Comparison of ENCODE assay signal across 8 cellular contexts in the genomic region with DNA sequence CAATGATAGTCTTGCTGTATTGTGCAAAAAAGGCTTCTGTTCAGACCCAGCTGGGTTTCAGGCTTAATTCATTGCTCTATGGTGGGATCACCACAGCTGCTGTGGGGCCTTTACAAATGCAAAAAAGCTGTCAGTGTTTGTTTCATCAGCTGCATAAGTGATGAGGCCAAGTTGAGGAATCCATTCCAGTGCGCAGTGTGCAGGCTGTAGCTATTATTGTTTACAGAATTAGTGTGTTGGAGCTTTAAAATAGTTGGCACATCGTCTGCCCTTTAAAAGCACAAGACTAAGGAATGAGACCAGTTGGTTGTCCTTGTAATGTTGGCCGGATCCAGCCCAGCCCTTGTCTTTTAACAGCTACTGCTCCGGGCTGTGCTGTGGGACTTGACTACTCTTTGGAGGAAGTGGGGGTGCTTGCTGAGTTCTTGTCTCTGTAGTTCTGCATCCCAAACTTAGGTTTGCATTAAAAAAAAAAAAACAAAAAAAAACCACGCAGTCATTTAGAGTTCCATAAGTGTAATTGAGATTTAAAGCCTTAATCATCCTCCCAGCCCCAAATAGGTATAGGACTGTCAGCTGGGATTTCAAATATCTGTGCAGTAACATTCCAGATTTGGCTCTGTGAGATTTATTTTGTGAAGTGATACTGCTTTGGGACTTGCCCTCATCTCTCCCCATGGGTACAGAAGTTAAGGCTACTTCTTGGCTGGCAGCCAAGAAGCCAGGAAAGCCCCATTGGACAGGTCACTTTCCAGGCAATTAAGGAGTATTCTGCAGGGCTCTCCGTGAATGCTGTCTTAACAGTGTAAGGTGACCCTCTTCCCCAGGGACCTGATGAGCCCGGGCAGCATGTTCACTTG. TPM values are rescaled to one million over a fixed set of nuclear protein-coding genes. Genes with fewer than 3 reads are reported as not detected.
DNase-seq lines count a peak whose midpoint lies in the region; ATAC-seq and TF ChIP-seq lines count a peak whose summit lies in the region.

No MANE protein-coding gene starts in this region.

- 11% methylated on average over 6 of the region's 7 CpGs for WGBS in HUES64
- WGBS in mesenchymal stem cell: 37% methylated on average over 6 of the region's 7 CpGs

- POLR2A ChIA-PET in AG04450 (lab: Yijun Ruan, JAX) (interaction anchor here (0.6 to 1.3 kb wide), 8 partner anchors 12 to 210 kb away, joined by 3 to 12 read pairs (median 4); no protein-coding TSS in a partner anchor), GM10248 (lab: Yijun Ruan, JAX) (interaction anchor here (0.6 kb wide), 1 partner anchor 18 kb away, joined by 3 read pairs; no protein-coding TSS in a partner anchor)

- H2AK5ac ChIP-seq in mesenchymal stem cell (ENCODE audit: low read length, severe bottlenecking): peak overlapping the region; percentile 63

- CTCF ChIA-PET in AG04450 (lab: Charles Lee) (interaction anchor here (0.7 kb wide), 1 partner anchor 154 kb away, joined by 5 read pairs; no protein-coding TSS in a partner anchor), GM10248 (lab: Yijun Ruan, JAX) (interaction anchor here (1.1 to 6.1 kb wide), 8 partner anchors 10 to 125 kb away, joined by 3 to 37 read pairs (median 6); no protein-coding TSS in a partner anchor)

- H3K23ac ChIP-seq in mesenchymal stem cell (ENCODE audit: low read length in 2 of 2): no peak overlapping the region

- peak overlapping the region in 1 of 2 experiments; percentile 35 for H3K4ac ChIP-seq in mesenchymal stem cell (ENCODE audit: low read depth in 1 of 2, low read length in 2 of 2)

- TF ChIP-seq CTCF in AG04450 (IDR thresholded peaks at IDR 0.05; ENCODE audit: low read depth, low read length) (no peak), GM10248 (IDR thresholded peaks at IDR 0.05; ENCODE audit: control extremely low read depth, extremely low read depth, low read depth, missing control alignments) (no peak)

- no peak overlapping the region for H2BK5ac ChIP-seq in mesenchymal stem cell (ENCODE audit: low read depth, low read length, poor library complexity, severe bottlenecking)

- H3K36me3 ChIP-seq in HUES64 (ENCODE audit: insufficient read depth, low read length) (peaks cover 5% of the 10 kb centered on the region; the same call in 1 of the 2 replicates), mesenchymal stem cell (ENCODE audit: control insufficient read depth in 1 of 2, insufficient read depth in 2 of 2, low read depth in 1 of 2, low read length in 2 of 2) (no peaks in the 10 kb centered on the region)

- H2BK12ac ChIP-seq in mesenchymal stem cell (ENCODE audit: low read length in 2 of 2): peak overlapping the region; percentile 40 to 83

- H3K27ac ChIP-seq in AG04450 (ENCODE audit: low read depth, low read length) (no peak overlapping the region), HUES64 (ENCODE audit: low read depth, low read length) (peak overlapping the region; percentile 96), caudate nucleus (ENCODE audit: low read depth, low read length) (peak overlapping the region; percentile 82), mesenchymal stem cell (ENCODE audit: low read length, poor library complexity, severe bottlenecking) (no peak overlapping the region)

- ATAC-seq in HG02970 (IDR thresholded peaks at IDR 0.05; ENCODE audit: low FRiP score, unreplicated experiment) (no peak), GM18498 (IDR thresholded peaks at IDR 0.05; ENCODE audit: unreplicated experiment) (no peak)

- peaks cover 84% of the 10 kb centered on the region for H3K4me1 ChIP-seq in HUES64 (ENCODE audit: insufficient read depth, low read length)
- peaks cover 27% of the 10 kb centered on the region for H3K4me1 ChIP-seq in mesenchymal stem cell (ENCODE audit: control insufficient read depth, insufficient read depth, low read depth, low read length)

- H3K27me3 ChIP-seq in AG04450 (ENCODE audit: control insufficient read depth, insufficient read depth, low read length) (no peaks in the 10 kb centered on the region), HUES64 (ENCODE audit: insufficient read depth, low read length) (no peaks in the 10 kb centered on the region), mesenchymal stem cell (ENCODE audit: control insufficient read depth in 1 of 2, insufficient read depth in 1 of 2, low read length in 2 of 2) (no peaks in the 10 kb centered on the region)

- no peak overlapping the region for H4K8ac ChIP-seq in mesenchymal stem cell (ENCODE audit: low read length)

- no peak overlapping the region for H3K4me3 ChIP-seq in AG04450 (ENCODE audit: low read depth, low read length)
- peak overlapping the region; percentile 25 for H3K4me3 ChIP-seq in HUES64 (ENCODE audit: low read length)
- H3K4me3 ChIP-seq in mesenchymal stem cell (ENCODE audit: insufficient read depth in 1 of 2, low read depth in 1 of 2, low read length in 2 of 2): peak overlapping the region in 1 of 2 experiments; percentile 67

- H3K9me3 ChIP-seq in AG04450 (ENCODE audit: control insufficient read depth, insufficient read depth, low read length): no peaks in the 10 kb centered on the region
- H3K9me3 ChIP-seq in HUES64 (ENCODE audit: insufficient read depth, low read depth, low read length): no peaks in the 10 kb centered on the region
- H3K9me3 ChIP-seq in mesenchymal stem cell (ENCODE audit: control insufficient read depth, low read length): no peaks in the 10 kb centered on the region

- H3K9ac ChIP-seq in HUES64 (ENCODE audit: low read depth, low read length): no peak overlapping the region
- peak overlapping the region; percentile 57 for H3K9ac ChIP-seq in mesenchymal stem cell (ENCODE audit: low read length)

- H2BK120ac ChIP-seq in mesenchymal stem cell (ENCODE audit: low read depth, low read length): no peak overlapping the region

- H4K91ac ChIP-seq in mesenchymal stem cell (ENCODE audit: low read length): no peak overlapping the region

- no peak overlapping the region for H3K4me2 ChIP-seq in mesenchymal stem cell (ENCODE audit: low read length, poor library complexity, severe bottlenecking)

- H2BK15ac ChIP-seq in mesenchymal stem cell (ENCODE audit: low read depth, poor library complexity, severe bottlenecking): no peak overlapping the region

- peak overlapping the region in 1 of 2 experiments; percentile 61 for H3K18ac ChIP-seq in mesenchymal stem cell (ENCODE audit: low read depth in 1 of 2, low read length in 2 of 2)

- no peak overlapping the region for H3K14ac ChIP-seq in mesenchymal stem cell (ENCODE audit: low read length in 2 of 2)

- peak; percentile 66 for DNase-seq in AG04450 (ENCODE audit: low read depth, low spot score)
- DNase-seq in caudate nucleus (lab: John Stamatoyannopoulos, UW): peak in 48 of 61 donors; percentile 14 to 90 (median 64)
- DNase-seq in mesenchymal stem cell: peak; percentile 72
- DNase-seq in NCI-H345 (lab: John Stamatoyannopoulos, UW): no peak
- DNase-seq in GM10248 (ENCODE audit: extremely low spot score): no peak

- H2AFZ ChIP-seq in mesenchymal stem cell (ENCODE audit: low read depth, low read length): no peak overlapping the region

- peaks cover 11% of the 10 kb centered on the region for H3K79me1 ChIP-seq in mesenchymal stem cell (replicated peaks; ENCODE audit: low read length, poor library complexity, severe bottlenecking)

RNA-seq across cellular contexts. Expression of a gene that starts 19.3 kb away (rescaled TPM):
- 9.7 and 10.2 TPM in 2 replicates for polyA plus RNA-seq in AG04450 (2011; rRNA removed)
- 16.3 and 17.6 TPM in 2 replicates for polyA minus RNA-seq in AG04450 (2011; rRNA and poly(A)+ RNA removed)
- polyA plus RNA-seq in HUES64 (2013, experiment 1 of 2): 88.4 TPM
- polyA plus RNA-seq in HUES64 (2013, experiment 2 of 2): 87.6 TPM
- 10.5 TPM for polyA plus RNA-seq in mesenchymal stem cell (2013, experiment 1 of 2)
- 9.8 TPM for polyA plus RNA-seq in mesenchymal stem cell (2013, experiment 2 of 2)

Comparison
In these comparisons a context has a peak if more than half of its experiments do, and no peak if none do; other contexts are left out.
1. DNase-seq: peak in AG04450 (single experiment), caudate nucleus (48 of 61) and mesenchymal stem cell (single experiment); none in NCI-H345 (single experiment) and GM10248 (single experiment).
2. H3K27ac ChIP-seq: peak in HUES64 (single experiment) and caudate nucleus (single experiment); none in AG04450 (single experiment) and mesenchymal stem cell (single experiment).